Comparison of ENCODE assay signal across 19 cellular contexts in the genomic region with DNA sequence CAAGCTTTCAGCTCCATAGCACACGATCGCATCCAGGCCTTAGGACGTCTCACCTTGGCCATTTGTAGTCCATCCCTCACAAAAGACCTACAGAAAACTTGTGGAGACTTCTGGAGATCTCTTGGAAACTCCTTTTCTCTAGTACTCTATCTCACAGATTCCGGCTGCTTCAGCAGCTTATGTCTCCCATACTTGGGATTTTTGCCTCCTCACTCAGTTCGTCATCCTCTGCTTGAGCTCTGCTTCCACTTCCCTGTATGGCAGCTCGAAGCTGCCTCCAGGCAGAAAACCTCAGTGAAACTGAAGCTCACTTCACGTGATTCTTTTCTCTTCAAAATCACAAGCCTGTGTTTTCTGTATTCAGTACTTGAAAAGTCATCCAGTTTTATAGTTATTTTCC.
DNase-seq lines count a peak whose midpoint lies in the region; ATAC-seq and TF ChIP-seq lines count a peak whose summit lies in the region.
"Had no signal": no experiment of that assay in that cellular context is flagged by ENCODE, and none has a peak within 500 bp of the region (broad histone marks: within the 10 kb centered on the region; RNA-seq: fewer than 3 reads in every experiment).

No MANE protein-coding gene starts in this region.

- peaks cover 8% of the 10 kb centered on the region for H3K27me3 Mint-ChIP-seq in activated CD8-positive, alpha-beta T cell treated with anti-CD3 and anti-CD28 coated beads, Interleukin-2, amount 10 ng/mL, durations not matched to agents 7 days and 5 days (ENCODE audit: low read depth)
- no peaks in the 10 kb centered on the region for H3K27me3 Mint-ChIP-seq in activated CD8-positive, alpha-beta T cell treated with anti-CD3 and anti-CD28 coated beads for 36 hours
- H3K27me3 Mint-ChIP-seq in chondrocyte (ENCODE audit: low read depth), result no peaks in the 10 kb centered on the region
- H3K27me3 Mint-ChIP-seq: CD8-positive, alpha-beta memory T cell had no signal

- no peak overlapping the region for H3K4me3 Mint-ChIP-seq in activated CD8-positive, alpha-beta T cell treated with anti-CD3 and anti-CD28 coated beads, Interleukin-2, amount 10 ng/mL, durations not matched to agents 7 days and 5 days
- H3K4me3 Mint-ChIP-seq in activated CD8-positive, alpha-beta T cell treated with anti-CD3 and anti-CD28 coated beads for 36 hours, result no peak overlapping the region
- no peak overlapping the region for H3K4me3 Mint-ChIP-seq in chondrocyte (ENCODE audit: unreplicated experiment)
- H3K4me3 Mint-ChIP-seq: CD8-positive, alpha-beta memory T cell had no signal

- DNase-seq in activated CD8-positive, alpha-beta T cell treated with anti-CD3 and anti-CD28 coated beads, Interleukin-2, amount 10 ng/mL, durations not matched to agents 7 days and 5 days, result peak; percentile 3
- no peak for DNase-seq in activated CD8-positive, alpha-beta T cell treated with anti-CD3 and anti-CD28 coated beads for 36 hours
- DNase-seq in chondrocyte (ENCODE audit: low spot score) (no peak), iris pigment epithelial cell (ENCODE audit: low read depth) (peak; percentile 6), AG20443 (ENCODE audit: low spot score) (no peak), GM20000 (ENCODE audit: low spot score) (no peak), NCI-H1694 treated with DMSO at 0.1 percent for 48 hours (lab: John Stamatoyannopoulos, UW) (no peak)
- DNase-seq: CD8-positive, alpha-beta memory T cell; DMS79; GDM1; H7; NCI-H1417 treated with DMSO at 0.1 percent for 48 hours; NCI-H2029; NCI-H2171 treated with DMSO at 0.1 percent for 48 hours; NCI-H774; PC-3 had no signal

- POLR2A ChIA-PET in activated CD8-positive, alpha-beta T cell treated with anti-CD3 and anti-CD28 coated beads, Interleukin-2, amount 10 ng/mL, durations not matched to agents 7 days and 5 days (lab: Charles Lee), result interaction anchor here (1.1 kb wide), 1 partner anchor 15 kb away, joined by 3 read pairs; no protein-coding TSS in a partner anchor
- POLR2A ChIA-PET in activated CD8-positive, alpha-beta T cell treated with anti-CD3 and anti-CD28 coated beads for 36 hours (lab: Charles Lee), result interaction anchor here (0.6 kb wide), 1 partner anchor 51 kb away, joined by 3 read pairs; no protein-coding TSS in a partner anchor

- CTCF ChIA-PET in activated CD8-positive, alpha-beta T cell treated with anti-CD3 and anti-CD28 coated beads, Interleukin-2, amount 10 ng/mL, durations not matched to agents 7 days and 5 days (lab: Charles Lee), result no interaction called here
- CTCF ChIA-PET in activated CD8-positive, alpha-beta T cell treated with anti-CD3 and anti-CD28 coated beads for 36 hours (lab: Charles Lee), result interaction anchor here (1.1 to 2.4 kb wide), 3 partner anchors 73 to 190 kb away, joined by 4 to 12 read pairs (median 8); no protein-coding TSS in a partner anchor

- no peaks in the 10 kb centered on the region for H3K4me1 Mint-ChIP-seq in activated CD8-positive, alpha-beta T cell treated with anti-CD3 and anti-CD28 coated beads, Interleukin-2, amount 10 ng/mL, durations not matched to agents 7 days and 5 days (ENCODE audit: low read depth)
- peaks cover 7% of the 10 kb centered on the region for H3K4me1 Mint-ChIP-seq in activated CD8-positive, alpha-beta T cell treated with anti-CD3 and anti-CD28 coated beads for 36 hours (ENCODE audit: low read depth)
- peaks cover 10% of the 10 kb centered on the region for H3K4me1 Mint-ChIP-seq in chondrocyte (ENCODE audit: low read depth)
- H3K4me1 Mint-ChIP-seq: CD8-positive, alpha-beta memory T cell had no signal

- no peaks in the 10 kb centered on the region for H3K36me3 Mint-ChIP-seq in activated CD8-positive, alpha-beta T cell treated with anti-CD3 and anti-CD28 coated beads, Interleukin-2, amount 10 ng/mL, durations not matched to agents 7 days and 5 days (ENCODE audit: low read depth)
- H3K36me3 Mint-ChIP-seq in activated CD8-positive, alpha-beta T cell treated with anti-CD3 and anti-CD28 coated beads for 36 hours (ENCODE audit: low read depth), result no peaks in the 10 kb centered on the region
- peaks cover 2% of the 10 kb centered on the region for H3K36me3 Mint-ChIP-seq in chondrocyte (ENCODE audit: low read depth)
- H3K36me3 Mint-ChIP-seq: CD8-positive, alpha-beta memory T cell had no signal

- intact Hi-C loops in activated CD8-positive, alpha-beta T cell treated with anti-CD3 and anti-CD28 coated beads for 36 hours (cut with micrococcal nuclease), result loop anchor here (10.0 kb wide), 1 partner anchor 63 kb away; no protein-coding TSS in a partner anchor

- ATAC-seq in activated CD8-positive, alpha-beta T cell treated with anti-CD3 and anti-CD28 coated beads, Interleukin-2, amount 10 ng/mL, durations not matched to agents 7 days and 5 days, result no peak
- ATAC-seq in activated CD8-positive, alpha-beta T cell treated with anti-CD3 and anti-CD28 coated beads for 36 hours, result no peak
- no peak for ATAC-seq in HG02571 (IDR thresholded peaks at IDR 0.05; ENCODE audit: unreplicated experiment)
- ATAC-seq: GM12878, K562, PC-3 had no signal

- H3K27ac Mint-ChIP-seq in activated CD8-positive, alpha-beta T cell treated with anti-CD3 and anti-CD28 coated beads, Interleukin-2, amount 10 ng/mL, durations not matched to agents 7 days and 5 days, result no peak overlapping the region
- no peak overlapping the region for H3K27ac Mint-ChIP-seq in activated CD8-positive, alpha-beta T cell treated with anti-CD3 and anti-CD28 coated beads for 36 hours
- H3K27ac Mint-ChIP-seq in chondrocyte (ENCODE audit: unreplicated experiment), result peak overlapping the region; percentile 73
- H3K27ac Mint-ChIP-seq: CD8-positive, alpha-beta memory T cell had no signal

- TF ChIP-seq CTCF in activated CD8-positive, alpha-beta T cell treated with anti-CD3 and anti-CD28 coated beads for 36 hours (IDR thresholded peaks at IDR 0.05), result no peak
- TF ChIP-seq CTCF in chondrocyte (IDR thresholded peaks at IDR 0.05) (no peak), GM20000 (IDR thresholded peaks at IDR 0.05; ENCODE audit: extremely low read depth, missing control alignments) (no peak)

- no peaks in the 10 kb centered on the region for H3K9me3 Mint-ChIP-seq in activated CD8-positive, alpha-beta T cell treated with anti-CD3 and anti-CD28 coated beads, Interleukin-2, amount 10 ng/mL, durations not matched to agents 7 days and 5 days (ENCODE audit: insufficient read depth)
- no peaks in the 10 kb centered on the region for H3K9me3 Mint-ChIP-seq in activated CD8-positive, alpha-beta T cell treated with anti-CD3 and anti-CD28 coated beads for 36 hours
- H3K9me3 Mint-ChIP-seq in chondrocyte (ENCODE audit: low read depth), result no peaks in the 10 kb centered on the region

Comparison
In these comparisons a context has a peak if more than half of its experiments do, and no peak if none do; other contexts are left out.
1. DNase-seq: peak in activated CD8-positive, alpha-beta T cell treated with anti-CD3 and anti-CD28 coated beads, Interleukin-2, amount 10 ng/mL, durations not matched to agents 7 days and 5 days (single experiment) and iris pigment epithelial cell (single experiment); none in activated CD8-positive, alpha-beta T cell treated with anti-CD3 and anti-CD28 coated beads for 36 hours (single experiment), chondrocyte (single experiment), AG20443 (single experiment), GM20000 (single experiment) and NCI-H1694 treated with DMSO at 0.1 percent for 48 hours (single experiment).